1 cellular context compared by ENCODE assay signal in the genomic region with DNA sequence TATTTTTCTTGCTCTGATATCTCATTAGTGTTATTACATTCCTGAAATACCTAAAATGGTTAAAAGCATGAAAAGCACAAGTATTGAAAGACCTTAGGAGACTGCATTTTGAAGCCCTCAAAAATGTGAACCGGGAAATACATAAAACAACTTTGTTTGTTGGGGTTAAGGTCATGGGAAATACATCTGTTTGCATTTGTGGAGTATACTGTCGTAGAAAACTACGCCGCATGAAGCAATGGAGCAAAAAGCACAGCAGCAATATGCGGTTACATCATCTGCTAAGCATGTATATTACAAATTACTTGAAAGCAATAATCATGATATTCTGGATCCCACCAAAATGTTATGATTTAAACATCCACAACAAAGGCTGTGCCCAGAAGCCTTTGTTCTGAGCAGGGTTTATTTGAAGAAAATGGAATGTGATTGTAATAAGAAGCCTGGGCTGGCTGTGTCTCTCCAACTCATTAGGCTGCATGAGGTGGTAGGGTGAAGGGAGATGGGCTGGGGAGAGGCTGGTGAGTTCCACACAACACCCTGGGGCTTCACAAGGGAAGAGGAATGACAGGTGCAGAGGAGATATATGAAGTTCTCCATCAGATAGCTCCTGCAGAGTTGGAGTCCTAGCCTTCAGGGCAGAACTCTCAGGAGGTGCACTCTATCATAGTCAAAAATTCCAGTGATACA.
TF ChIP-seq lines count a peak whose summit lies in the region.

No MANE protein-coding gene starts in this region.

TF ChIP-seq in IMR-90, 13 proteins besides CTCF, POLR2A, EP300 and RAD21:
- TF ChIP-seq CEBPB (IDR thresholded peaks at IDR 0.05; ENCODE audit: low read depth, low read length) (peak; percentile 88), FOS (IDR thresholded peaks at IDR 0.05; ENCODE audit: low read depth, low read length) (no peak)
TF ChIP-seq in IMR-90: peak in this region for 1.
